ENCODE assay signal across 27 cellular contexts in genomic region chr4:107148922-107149321, GRCh38.
A peak's percentile ranks its signal among the peaks of the same experiment; 100 is the strongest.
DNase-seq lines count a peak whose midpoint lies in the region; ATAC-seq lines count a peak whose summit lies in the region.
"Had no signal": no experiment of that assay in that cellular context is flagged by ENCODE, and none has a peak within 500 bp of the region (broad histone marks: within the 10 kb centered on the region; RNA-seq: fewer than 3 reads in every experiment).

No MANE protein-coding gene starts in this region.

- peaks cover 10% of the 10 kb centered on the region for H3K4me1 Mint-ChIP-seq in T-helper 17 cell

- no peaks in the 10 kb centered on the region for H3K27me3 ChIP-seq in skeletal muscle satellite cell (ENCODE audit: control insufficient read depth, insufficient read depth, low read length)
- H3K27me3 ChIP-seq: breast epithelium, colonic mucosa, tibial nerve had no signal

- H3K36me3 Mint-ChIP-seq in T-helper 17 cell (ENCODE audit: low read depth) = no peaks in the 10 kb centered on the region

- peak; percentile 6 for DNase-seq in NCI-H510A treated with DMSO at 0.1 percent for 48 hours (lab: John Stamatoyannopoulos, UW)
- DNase-seq in NCI-H510A (lab: John Stamatoyannopoulos, UW) = no peak
- DNase-seq in T-helper 17 cell = no peak
- DNase-seq in iris pigment epithelial cell (ENCODE audit: low read depth) = peak; percentile 56
- DNase-seq in NCI-H2196 (lab: John Stamatoyannopoulos, UW; ENCODE audit: unreplicated experiment) = no peak
- DNase-seq in kidney glomerular epithelial cell (lab: John Stamatoyannopoulos, UW) = no peak
- DNase-seq: 8988T; activated CD4-positive, alpha-beta T cell treated with anti-CD3 and anti-CD28 coated beads, Interleukin-2, amount 50 U/mL, for 4 hours; activated naive CD4-positive, alpha-beta T cell treated with Interleukin-2 at 50 U/mL for 16 hours; Calu3; colonic mucosa; effector memory CD4-positive, alpha-beta T cell; erythroblast; H7; head of caudate nucleus; NCI-H1092; NCI-H187 treated with DMSO at 0.1 percent for 48 hours; NCI-H345; nucleus accumbens; small intestine; stimulated activated CD4-positive, alpha-beta T cell treated with anti-CD3 and anti-CD28 coated beads, Interleukin-2, amount 100 ng/mL, for 24 hours; T-helper 1 cell had no signal

- ATAC-seq in T-helper 17 cell (no peak), HG03571 (IDR thresholded peaks at IDR 0.05; ENCODE audit: unreplicated experiment) (no peak)
- ATAC-seq: left lobe of liver had no signal

- H3K4me3 ChIP-seq in skeletal muscle satellite cell (ENCODE audit: low read length) = no peak overlapping the region
- H3K4me3 ChIP-seq: breast epithelium, colonic mucosa, tibial nerve had no signal

- H3K27me3 Mint-ChIP-seq in T-helper 17 cell = no peaks in the 10 kb centered on the region

- peak overlapping the region; percentile 74 for H3K27ac Mint-ChIP-seq in T-helper 17 cell

- no peaks in the 10 kb centered on the region for H3K36me3 ChIP-seq in skeletal muscle satellite cell (ENCODE audit: insufficient read depth, low read length)
- H3K36me3 ChIP-seq: breast epithelium, colonic mucosa, tibial nerve had no signal

- H3K4me3 Mint-ChIP-seq in T-helper 17 cell = no peak overlapping the region

- H3K4me2 ChIP-seq in skeletal muscle satellite cell (ENCODE audit: low read length) = peak overlapping the region; percentile 13

- H3K9me3 ChIP-seq in T-helper 17 cell (ENCODE audit: control insufficient read depth, low read length, poor library complexity, severe bottlenecking) = no peaks in the 10 kb centered on the region
- H3K9me3 ChIP-seq in skeletal muscle satellite cell (replicated peaks; ENCODE audit: low read length) = no peaks in the 10 kb centered on the region
- H3K9me3 ChIP-seq: breast epithelium, colonic mucosa, tibial nerve had no signal

- peaks cover 9% of the 10 kb centered on the region for H3K4me1 ChIP-seq in skeletal muscle satellite cell (ENCODE audit: control insufficient read depth, insufficient read depth, low read length)
- H3K4me1 ChIP-seq: breast epithelium, colonic mucosa, tibial nerve had no signal

- H3K9ac ChIP-seq in skeletal muscle satellite cell (ENCODE audit: low read depth, low read length) = no peak overlapping the region

Comparison
In these comparisons a context has a peak if more than half of its experiments do, and no peak if none do; other contexts are left out.
1. DNase-seq: peak in NCI-H510A treated with DMSO at 0.1 percent for 48 hours (single experiment) and iris pigment epithelial cell (single experiment); none in NCI-H510A (single experiment), T-helper 17 cell (0 of 3), NCI-H2196 (single experiment) and kidney glomerular epithelial cell (single experiment).